In the genomic region with DNA sequence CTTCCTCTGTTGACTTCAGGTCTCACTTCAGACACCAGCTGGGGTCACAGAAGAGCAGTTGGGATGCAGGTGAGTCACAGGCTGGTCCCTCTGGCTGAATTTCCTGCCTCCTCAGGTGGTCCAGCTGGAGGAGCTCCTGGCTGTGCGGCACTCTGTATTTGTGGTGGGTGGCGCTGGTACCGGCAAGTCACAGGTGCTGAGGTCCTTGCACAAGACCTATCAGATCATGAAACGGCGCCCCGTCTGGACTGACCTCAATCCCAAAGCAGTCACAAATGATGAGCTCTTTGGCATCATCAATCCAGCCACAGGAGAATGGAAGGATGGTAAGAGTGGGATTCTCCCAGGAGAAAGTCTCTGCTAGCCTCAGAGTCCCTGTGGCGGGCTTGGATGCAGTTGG, we compare ENCODE assay signal across 6 cellular contexts.
"Had no signal": no experiment of that assay in that cellular context is flagged by ENCODE, and none has a peak within 500 bp of the region (broad histone marks: within the 10 kb centered on the region; RNA-seq: fewer than 3 reads in every experiment).

No MANE protein-coding gene starts in this region.

- H3K27ac Mint-ChIP-seq: IgD-negative memory B cell had no signal

- H3K4me1 Mint-ChIP-seq: IgD-negative memory B cell had no signal

- H3K27ac ChIP-seq: HL-60 had no signal

- DNase-seq: IMR-90, KBM-7 had no signal

- H3K27me3 Mint-ChIP-seq: IgD-negative memory B cell had no signal

- H3K4me3 ChIP-seq: K562 had no signal

- H3K4me3 Mint-ChIP-seq: IgD-negative memory B cell had no signal

- ATAC-seq: HepG2, K562 had no signal
